ENCODE assay signal across 8 cellular contexts in genomic region chrX:73943900-73944581, GRCh38.
A peak's percentile ranks its signal among the peaks of the same experiment; 100 is the strongest.
DNase-seq lines count a peak whose midpoint lies in the region; ATAC-seq and TF ChIP-seq lines count a peak whose summit lies in the region.

No MANE protein-coding gene starts in this region.

- CTCF ChIA-PET in PC-3 (lab: Charles Lee) = interaction anchor here (1.1 kb wide), 1 partner anchor 27 kb away, joined by 3 read pairs; no protein-coding TSS in a partner anchor

- H3K9me2 ChIP-seq in PC-3 (replicated peaks; ENCODE audit: low read length) = no peaks in the 10 kb centered on the region

- H3K27ac ChIP-seq in PC-3 (ENCODE audit: low read length) (peak overlapping the region; percentile 68), esophagus squamous epithelium (peak overlapping the region; percentile 83 to 91 (median 88)), muscle layer of duodenum (ENCODE audit: low read length) (peak overlapping the region; percentile 90)

- peaks cover 3% of the 10 kb centered on the region; the same call in 1 of the 2 replicates for H3K36me3 ChIP-seq in PC-3 (ENCODE audit: low read depth, low read length)
- H3K36me3 ChIP-seq in esophagus squamous epithelium = peaks cover 0 to 4% (median 0%) of the 10 kb centered on the region in 3 donors
- peaks cover 0 to 2% of the 10 kb centered on the region in 2 donors for H3K36me3 ChIP-seq in muscle layer of duodenum (ENCODE audit: control insufficient read depth in 1 of 2, insufficient read depth in 2 of 2, low read length in 2 of 2)

- peak overlapping the region; percentile 96 for H3K4me2 ChIP-seq in PC-3 (ENCODE audit: low read length)

- H3K4me3 ChIP-seq in PC-3 (ENCODE audit: low read length) (peak overlapping the region; percentile 92), esophagus squamous epithelium (peak overlapping the region; percentile 52 to 95 (median 74)), muscle layer of duodenum (ENCODE audit: low read depth in 1 of 2, low read length in 2 of 2) (peak overlapping the region; percentile 81 to 95)

- peaks cover 14 to 30% (median 25%) of the 10 kb centered on the region in 3 donors for H3K4me1 Mint-ChIP-seq in IgD-negative memory B cell
- H3K4me1 Mint-ChIP-seq in activated T-cell treated with anti-CD3 and anti-CD28 coated beads, Interleukin-2, amount 50 U/mL, for 4 hours (ENCODE audit: low read depth) = peaks cover 18% of the 10 kb centered on the region

- POLR2A ChIA-PET in PC-3 (lab: Charles Lee; ENCODE audit: unreplicated experiment) = interaction anchor here (0.6 kb wide), 1 partner anchor 57 kb away, joined by 3 read pairs; no protein-coding TSS in a partner anchor

- H3F3A ChIP-seq in PC-3 (ENCODE audit: low read length, unreplicated experiment) = no peaks in the 10 kb centered on the region

- WGBS in esophagus squamous epithelium, 2 donors = 0 to 1% methylated on average over 23 to 35 of the region's 35 CpGs

- H3K9me3 Mint-ChIP-seq in IgD-negative memory B cell = peaks cover 0 to 2% (median 0%) of the 10 kb centered on the region in 3 donors
- H3K9me3 Mint-ChIP-seq in activated T-cell treated with anti-CD3 and anti-CD28 coated beads, Interleukin-2, amount 50 U/mL, for 4 hours = no peaks in the 10 kb centered on the region

- TSS peak; percentile 99 for BruUV-seq in PC-3 (replicated peaks; lab: Mats Ljungman, UMichigan)

- peaks cover 10% of the 10 kb centered on the region for H3K4me1 ChIP-seq in PC-3 (ENCODE audit: insufficient read depth, low read length)
- peaks cover 7 to 18% (median 18%) of the 10 kb centered on the region in 3 donors for H3K4me1 ChIP-seq in esophagus squamous epithelium
- H3K4me1 ChIP-seq in muscle layer of duodenum (ENCODE audit: control insufficient read depth in 1 of 2, insufficient read depth in 2 of 2, low read length in 2 of 2) = peaks cover 0 to 7% of the 10 kb centered on the region in 2 donors

- DNase-seq in DMS153 treated with DMSO at 0.1 percent for 48 hours (lab: John Stamatoyannopoulos, UW; ENCODE audit: unreplicated experiment) = peak; percentile 57
- peak; percentile 89 for DNase-seq in PC-3
- DNase-seq in activated T-cell treated with anti-CD3 and anti-CD28 coated beads, Interleukin-2, amount 50 U/mL, for 4 hours = peak; percentile 89
- peak; percentile 66 for DNase-seq in esophagus squamous epithelium (lab: John Stamatoyannopoulos, UW)
- DNase-seq in stimulated activated CD8-positive, alpha-beta memory T cell treated with anti-CD3 and anti-CD28 coated beads, Interleukin-7, amount 100 ng/mL, for 4 hours (ENCODE audit: low read depth in 2 of 2) = peak; percentile 74 to 87

- peaks cover 1% of the 10 kb centered on the region for H3K36me3 Mint-ChIP-seq in IgD-negative memory B cell
- H3K36me3 Mint-ChIP-seq in activated T-cell treated with anti-CD3 and anti-CD28 coated beads, Interleukin-2, amount 50 U/mL, for 4 hours (ENCODE audit: insufficient read depth) = peaks cover 7% of the 10 kb centered on the region

- peak overlapping the region; percentile 100 for H2AFZ ChIP-seq in PC-3 (ENCODE audit: low read length)

- H3K4me3 Mint-ChIP-seq in IgD-negative memory B cell = peak overlapping the region; percentile 91 to 98 (median 96)
- H3K4me3 Mint-ChIP-seq in activated T-cell treated with anti-CD3 and anti-CD28 coated beads, Interleukin-2, amount 50 U/mL, for 4 hours = peak overlapping the region; percentile 87

- no peaks in the 10 kb centered on the region for H4K20me1 ChIP-seq in PC-3 (ENCODE audit: low read length)

- peak; percentile 98 for ATAC-seq in GM21576 (IDR thresholded peaks at IDR 0.05; ENCODE audit: unreplicated experiment)
- ATAC-seq in PC-3 = peak; percentile 96
- peak; percentile 99 to 100 for ATAC-seq in activated T-cell treated with anti-CD3 and anti-CD28 coated beads, Interleukin-2, amount 50 U/mL, for 4 hours

- intact Hi-C loops in PC-3 (cut with micrococcal nuclease) (loop anchor here (1.0 kb wide), 1 partner anchor 89 kb away; no protein-coding TSS in a partner anchor), esophagus squamous epithelium (cut with DNase I) (no loop called here)

- H3K9me3 ChIP-seq in PC-3 (ENCODE audit: low read length) = no peaks in the 10 kb centered on the region
- no peaks in the 10 kb centered on the region for H3K9me3 ChIP-seq in esophagus squamous epithelium
- no peaks in the 10 kb centered on the region for H3K9me3 ChIP-seq in muscle layer of duodenum (ENCODE audit: control insufficient read depth in 1 of 2, low read length in 2 of 2)

- peaks cover 46% of the 10 kb centered on the region for H3K79me2 ChIP-seq in PC-3 (ENCODE audit: low read length)

- H3K27me3 ChIP-seq in PC-3 (ENCODE audit: low read length) = no peaks in the 10 kb centered on the region
- H3K27me3 ChIP-seq in esophagus squamous epithelium = no peaks in the 10 kb centered on the region
- no peaks in the 10 kb centered on the region for H3K27me3 ChIP-seq in muscle layer of duodenum (ENCODE audit: low read depth, low read length)

- TF ChIP-seq CTCF in PC-3 (conservative IDR thresholded peaks at IDR 0.05; ENCODE audit: low read depth, low read length) (no peak), esophagus squamous epithelium (IDR thresholded peaks at IDR 0.05) (peak in 1 of 6 experiments; percentile 34)

- H3K9ac ChIP-seq in PC-3 (ENCODE audit: low read length) = peak overlapping the region; percentile 98

- no peaks in the 10 kb centered on the region for H3K27me3 Mint-ChIP-seq in IgD-negative memory B cell
- no peaks in the 10 kb centered on the region for H3K27me3 Mint-ChIP-seq in activated T-cell treated with anti-CD3 and anti-CD28 coated beads, Interleukin-2, amount 50 U/mL, for 4 hours (ENCODE audit: low read depth)

- peak in 1 of 4 donors; percentile 55 for TF ChIP-seq POLR2A in esophagus squamous epithelium (IDR thresholded peaks at IDR 0.05)

- H3K27ac Mint-ChIP-seq in IgD-negative memory B cell = peak overlapping the region; percentile 78 to 99 (median 97)

Comparison
In these comparisons a context has a peak if more than half of its experiments do, and no peak if none do; other contexts are left out.
1. Peak in every context shown above with its lines: DNase-seq, ATAC-seq, H3K4me3 ChIP-seq and H3K27ac ChIP-seq.